ENCODE assay signal across 1 cellular context in genomic region chr21:36479415-36480402, GRCh38.
A peak's percentile ranks its signal among the peaks of the same experiment; 100 is the strongest.
TF ChIP-seq lines count a peak whose summit lies in the region.

Gene CLDN14, minus strand, starts transcription at chr21:36480122. Its CDS starts 18,427 bp downstream, at chr21:36461695.

TF ChIP-seq in HepG2, 621 proteins besides CTCF, POLR2A, EP300 and RAD21 (continued from another document and continues in another):
- TF ChIP-seq ZNF580 (CRISPR knock-in tag; IDR thresholded peaks at IDR 0.05; ENCODE audit: borderline replicate concordance, low read depth) (no peak; the same call in 1 of the 2 replicates), SOX13 (IDR thresholded peaks at IDR 0.05) (no peak), SOX13 (CRISPR knock-in tag; conservative IDR thresholded peaks at IDR 0.05 in 1 of 2, IDR thresholded peaks at IDR 0.05 in 1 of 2) (peak in 1 of 2 experiments; percentile 85; a peak in 2 of 4 replicates), ZSCAN29 (CRISPR knock-in tag; conservative IDR thresholded peaks at IDR 0.05) (peak; percentile 96), ATF3 (CRISPR knock-in tag; IDR thresholded peaks at IDR 0.05) (no peak), DMAP1 (CRISPR knock-in tag; IDR thresholded peaks at IDR 0.05) (peak; percentile 61; the same call in 1 of the 2 replicates), ZNF225 (CRISPR knock-in tag; IDR thresholded peaks at IDR 0.05) (no peak), ZNF10 (CRISPR knock-in tag; IDR thresholded peaks at IDR 0.05; ENCODE audit: borderline replicate concordance, low read depth) (no peak), CC2D1A (CRISPR knock-in tag; IDR thresholded peaks at IDR 0.05) (no peak), ZNF362 (CRISPR knock-in tag; IDR thresholded peaks at IDR 0.05; ENCODE audit: borderline replicate concordance) (peak; percentile 88; the same call in 1 of the 2 replicates), RCOR2 (CRISPR knock-in tag; IDR thresholded peaks at IDR 0.05) (no peak), ZNF772 (CRISPR knock-in tag; IDR thresholded peaks at IDR 0.05) (peak; percentile 60; the same call in 1 of the 2 replicates), ZBTB42 (CRISPR knock-in tag; IDR thresholded peaks at IDR 0.05) (peak; percentile 81; the same call in 1 of the 2 replicates), DRAP1 (CRISPR knock-in tag; IDR thresholded peaks at IDR 0.05) (peak; percentile 85), ZNF441 (CRISPR knock-in tag; IDR thresholded peaks at IDR 0.05; ENCODE audit: borderline replicate concordance) (0 out of 2 replicates have a peak, but pooled peaks have one; percentile 68), AFF4 (CRISPR knock-in tag; IDR thresholded peaks at IDR 0.05) (no peak), NR2F6 (IDR thresholded peaks at IDR 0.05) (peak; percentile 92), NR2F6 (CRISPR knock-in tag; IDR thresholded peaks at IDR 0.05) (peak; percentile 89), ZNF33B (CRISPR knock-in tag; IDR thresholded peaks at IDR 0.05) (no peak), ZFP36L2 (CRISPR knock-in tag; IDR thresholded peaks at IDR 0.05) (no peak), ZNF576 (CRISPR knock-in tag; IDR thresholded peaks at IDR 0.05) (peak; percentile 74; the same call in 1 of the 2 replicates), PPARG (CRISPR knock-in tag; conservative IDR thresholded peaks at IDR 0.05) (no peak), ZNF839 (CRISPR knock-in tag; IDR thresholded peaks at IDR 0.05; ENCODE audit: borderline replicate concordance) (0 out of 2 replicates have a peak, but pooled peaks have one; percentile 49), NR2C2 (CRISPR knock-in tag; IDR thresholded peaks at IDR 0.05; ENCODE audit: borderline replicate concordance) (peak; percentile 92), ZNF326 (CRISPR knock-in tag; IDR thresholded peaks at IDR 0.05; ENCODE audit: borderline replicate concordance) (no peak), TRAFD1 (CRISPR knock-in tag; IDR thresholded peaks at IDR 0.05; ENCODE audit: borderline replicate concordance) (peak; percentile 97; the same call in 1 of the 2 replicates), ZNF792 (CRISPR knock-in tag; IDR thresholded peaks at IDR 0.05) (peak; percentile 28; the same call in 1 of the 2 replicates), ATM (IDR thresholded peaks at IDR 0.05; ENCODE audit: borderline replicate concordance) (no peak), ZNF512 (CRISPR knock-in tag; IDR thresholded peaks at IDR 0.05) (no peak), ADNP (CRISPR knock-in tag; IDR thresholded peaks at IDR 0.05) (0 out of 2 replicates have a peak, but pooled peaks have one; percentile 32), ZNF232 (CRISPR knock-in tag; IDR thresholded peaks at IDR 0.05; ENCODE audit: borderline replicate concordance) (peak; percentile 53; the same call in 1 of the 2 replicates), DNMT1 (CRISPR knock-in tag; IDR thresholded peaks at IDR 0.05) (0 out of 2 replicates have a peak, but pooled peaks have one; percentile 85), ZMYM4 (CRISPR knock-in tag; IDR thresholded peaks at IDR 0.05) (peak; percentile 86), KLF6 (CRISPR knock-in tag; IDR thresholded peaks at IDR 0.05) (peak; percentile 57; the same call in 1 of the 2 replicates), ZNF275 (CRISPR knock-in tag; IDR thresholded peaks at IDR 0.05; ENCODE audit: borderline replicate concordance) (no peak), MED1 (CRISPR knock-in tag; IDR thresholded peaks at IDR 0.05) (peak; percentile 95), SAP130 (CRISPR knock-in tag; IDR thresholded peaks at IDR 0.05; ENCODE audit: low read depth) (peak; percentile 92), NFYC (CRISPR knock-in tag; IDR thresholded peaks at IDR 0.05) (no peak), HNRNPLL (IDR thresholded peaks at IDR 0.05; ENCODE audit: low read depth, low read length, poor library complexity, severe bottlenecking) (no peak), ZBTB37 (CRISPR knock-in tag; IDR thresholded peaks at IDR 0.05) (no peak), PLSCR1 (CRISPR knock-in tag; IDR thresholded peaks at IDR 0.05; ENCODE audit: borderline replicate concordance) (no peak), IKZF1 (IDR thresholded peaks at IDR 0.05) (no peak), MEIS1 (CRISPR knock-in tag; IDR thresholded peaks at IDR 0.05; ENCODE audit: borderline replicate concordance) (peak; percentile 96; the same call in 1 of the 2 replicates), GZF1 (CRISPR knock-in tag; IDR thresholded peaks at IDR 0.05) (no peak; the same call in 1 of the 2 replicates), PBX3 (CRISPR knock-in tag; IDR thresholded peaks at IDR 0.05; ENCODE audit: borderline replicate concordance) (no peak), CEBPZ (IDR thresholded peaks at IDR 0.05; ENCODE audit: low read length) (no peak)
